Comparison of ENCODE assay signal across 8 cellular contexts in the genomic region with DNA sequence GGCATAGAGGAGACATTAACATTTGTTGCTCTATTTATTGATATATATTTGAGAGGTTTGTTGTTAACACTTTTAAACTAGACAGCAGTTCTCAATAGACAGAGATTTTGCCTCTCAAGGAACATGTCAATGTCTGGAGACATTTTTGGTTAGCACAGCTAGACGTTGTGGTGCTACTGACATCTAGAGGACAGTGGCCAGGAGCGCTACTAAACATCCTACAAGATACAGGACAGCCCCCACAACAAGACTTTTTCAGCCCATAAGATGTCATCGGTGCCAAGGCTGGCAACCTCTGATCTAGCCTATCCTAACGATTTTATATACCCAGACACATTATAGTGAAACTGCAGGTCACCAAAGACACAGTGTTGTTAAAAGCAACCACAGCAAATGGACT. TPM values are rescaled to one million over a fixed set of nuclear protein-coding genes. Genes with fewer than 3 reads are reported as not detected.
A peak's percentile ranks its signal among the peaks of the same experiment; 100 is the strongest.
DNase-seq lines count a peak whose midpoint lies in the region; ATAC-seq and TF ChIP-seq lines count a peak whose summit lies in the region.

No MANE protein-coding gene starts in this region.

- peak; percentile 68 for TF ChIP-seq CTCF in fibroblast of the aortic adventitia (IDR thresholded peaks at IDR 0.05; ENCODE audit: insufficient read depth, low read length)

- H3K9me3 ChIP-seq in MG63: no peaks in the 10 kb centered on the region

- peak; percentile 22 for DNase-seq in D341Med (ENCODE audit: low spot score)
- peak; percentile 7 for DNase-seq in MG63
- DNase-seq in fibroblast of the aortic adventitia (ENCODE audit: low read depth): peak; percentile 62
- DNase-seq in activated T-cell treated with anti-CD3 and anti-CD28 coated beads, Interleukin-2, amount 50 U/mL, for 4 hours: no peak
- DNase-seq in activated CD4-positive, CD25-positive, alpha-beta regulatory T cell (lab: John Stamatoyannopoulos, UW): no peak
- no peak for DNase-seq in activated T-helper 2 cell treated with anti-CD3 and anti-CD28 coated beads, Interferon-gamma antibody, Interleukin-2, Interleukin-4, amounts not matched to agents 10 μg/mL and 5 μg/mL and 100 μg/mL, durations not matched to agents 14 hours and 24 hours and 36 hours (ENCODE audit: low spot score)

- H3K4me3 ChIP-seq in MG63 (no peak overlapping the region), fibroblast of the aortic adventitia (ENCODE audit: low read depth, low read length) (no peak overlapping the region)

- H3K27ac Mint-ChIP-seq in activated T-helper 17 cell treated with anti-CD3 and anti-CD28 coated beads, Interleukin-2, amount 50 U/mL, for 72 hours: no peak overlapping the region
- H3K27ac Mint-ChIP-seq in activated T-helper 2 cell treated with anti-CD3 and anti-CD28 coated beads, Interferon-gamma antibody, Interleukin-2, Interleukin-4, amounts not matched to agents 10 μg/mL and 5 μg/mL and 100 μg/mL, durations not matched to agents 14 hours and 24 hours and 36 hours: no peak overlapping the region

- H3K4me3 Mint-ChIP-seq in activated T-cell treated with anti-CD3 and anti-CD28 coated beads, Interleukin-2, amount 50 U/mL, for 4 hours: no peak overlapping the region
- no peak overlapping the region for H3K4me3 Mint-ChIP-seq in activated T-helper 17 cell treated with anti-CD3 and anti-CD28 coated beads, Interleukin-2, amount 50 U/mL, for 72 hours
- no peak overlapping the region for H3K4me3 Mint-ChIP-seq in activated T-helper 2 cell treated with anti-CD3 and anti-CD28 coated beads, Interferon-gamma antibody, Interleukin-2, Interleukin-4, amounts not matched to agents 10 μg/mL and 5 μg/mL and 100 μg/mL, durations not matched to agents 14 hours and 24 hours and 36 hours (ENCODE audit: low read depth)

- intact Hi-C loops in activated T-helper 2 cell treated with anti-CD3 and anti-CD28 coated beads, Interferon-gamma antibody, Interleukin-2, Interleukin-4, amounts not matched to agents 10 μg/mL and 5 μg/mL and 100 μg/mL, durations not matched to agents 14 hours and 24 hours and 36 hours (cut with micrococcal nuclease): no loop called here

- H3K36me3 ChIP-seq in MG63: no peaks in the 10 kb centered on the region

- no peaks in the 10 kb centered on the region for H3K4me1 Mint-ChIP-seq in activated T-cell treated with anti-CD3 and anti-CD28 coated beads, Interleukin-2, amount 50 U/mL, for 4 hours (ENCODE audit: low read depth)
- H3K4me1 Mint-ChIP-seq in activated T-helper 17 cell treated with anti-CD3 and anti-CD28 coated beads, Interleukin-2, amount 50 U/mL, for 72 hours: no peaks in the 10 kb centered on the region
- no peaks in the 10 kb centered on the region for H3K4me1 Mint-ChIP-seq in activated T-helper 2 cell treated with anti-CD3 and anti-CD28 coated beads, Interferon-gamma antibody, Interleukin-2, Interleukin-4, amounts not matched to agents 10 μg/mL and 5 μg/mL and 100 μg/mL, durations not matched to agents 14 hours and 24 hours and 36 hours (ENCODE audit: low read depth)

- peak; percentile 43 for ATAC-seq in GM21381 (IDR thresholded peaks at IDR 0.05; ENCODE audit: unreplicated experiment)
- ATAC-seq in activated T-cell treated with anti-CD3 and anti-CD28 coated beads, Interleukin-2, amount 50 U/mL, for 4 hours: no peak
- no peak for ATAC-seq in activated T-helper 17 cell treated with anti-CD3 and anti-CD28 coated beads, Interleukin-2, amount 50 U/mL, for 72 hours (replicated peaks)

- H3K36me3 Mint-ChIP-seq in activated T-cell treated with anti-CD3 and anti-CD28 coated beads, Interleukin-2, amount 50 U/mL, for 4 hours (ENCODE audit: insufficient read depth): no peaks in the 10 kb centered on the region
- no peaks in the 10 kb centered on the region for H3K36me3 Mint-ChIP-seq in activated T-helper 17 cell treated with anti-CD3 and anti-CD28 coated beads, Interleukin-2, amount 50 U/mL, for 72 hours (ENCODE audit: low read depth)
- no peaks in the 10 kb centered on the region for H3K36me3 Mint-ChIP-seq in activated T-helper 2 cell treated with anti-CD3 and anti-CD28 coated beads, Interferon-gamma antibody, Interleukin-2, Interleukin-4, amounts not matched to agents 10 μg/mL and 5 μg/mL and 100 μg/mL, durations not matched to agents 14 hours and 24 hours and 36 hours (ENCODE audit: low read depth)

- H3K27me3 Mint-ChIP-seq in activated T-cell treated with anti-CD3 and anti-CD28 coated beads, Interleukin-2, amount 50 U/mL, for 4 hours (ENCODE audit: low read depth): peaks cover 9% of the 10 kb centered on the region
- peaks cover 24% of the 10 kb centered on the region for H3K27me3 Mint-ChIP-seq in activated T-helper 17 cell treated with anti-CD3 and anti-CD28 coated beads, Interleukin-2, amount 50 U/mL, for 72 hours
- H3K27me3 Mint-ChIP-seq in activated T-helper 2 cell treated with anti-CD3 and anti-CD28 coated beads, Interferon-gamma antibody, Interleukin-2, Interleukin-4, amounts not matched to agents 10 μg/mL and 5 μg/mL and 100 μg/mL, durations not matched to agents 14 hours and 24 hours and 36 hours (ENCODE audit: low read depth): no peaks in the 10 kb centered on the region

- no peaks in the 10 kb centered on the region for H3K27me3 ChIP-seq in MG63

- no peaks in the 10 kb centered on the region for H3K9me3 Mint-ChIP-seq in activated T-cell treated with anti-CD3 and anti-CD28 coated beads, Interleukin-2, amount 50 U/mL, for 4 hours
- peaks cover 3% of the 10 kb centered on the region for H3K9me3 Mint-ChIP-seq in activated T-helper 17 cell treated with anti-CD3 and anti-CD28 coated beads, Interleukin-2, amount 50 U/mL, for 72 hours
- no peaks in the 10 kb centered on the region for H3K9me3 Mint-ChIP-seq in activated T-helper 2 cell treated with anti-CD3 and anti-CD28 coated beads, Interferon-gamma antibody, Interleukin-2, Interleukin-4, amounts not matched to agents 10 μg/mL and 5 μg/mL and 100 μg/mL, durations not matched to agents 14 hours and 24 hours and 36 hours

RNA-seq across cellular contexts. Expression of a gene that starts 18.4 kb away (rescaled TPM):
- 0.63 and 1.8 TPM in 2 replicates for total RNA-seq in MG63 (2014; rRNA removed; shearing (Covaris generic); ENCODE audit: low replicate concordance)
- 12.5 and 17.4 TPM in 2 replicates for total RNA-seq in fibroblast of the aortic adventitia (ENCODE audit: low replicate concordance)
- total RNA-seq in activated T-cell treated with anti-CD3 and anti-CD28 coated beads, Interleukin-2, amount 50 U/mL, for 4 hours: 1 to 10 TPM; 1.1 to 2.0 (median 1.3) TPM
- total RNA-seq in activated T-helper 17 cell treated with anti-CD3 and anti-CD28 coated beads, Interleukin-2, amount 50 U/mL, for 72 hours: 1 to 10 TPM; 1.9 to 2.7 TPM
- 0.87 and 0.94 TPM in 2 replicates for total RNA-seq in activated T-helper 2 cell treated with anti-CD3 and anti-CD28 coated beads, Interferon-gamma antibody, Interleukin-2, Interleukin-4, amounts not matched to agents 10 μg/mL and 5 μg/mL and 100 μg/mL, durations not matched to agents 14 hours and 24 hours and 36 hours

Comparison
In these comparisons a context has a peak if more than half of its experiments do, and no peak if none do; other contexts are left out.
1. DNase-seq: peak in D341Med (single experiment), MG63 (single experiment) and fibroblast of the aortic adventitia (single experiment); none in activated T-cell treated with anti-CD3 and anti-CD28 coated beads, Interleukin-2, amount 50 U/mL, for 4 hours (single experiment), activated CD4-positive, CD25-positive, alpha-beta regulatory T cell (0 of 4) and activated T-helper 2 cell treated with anti-CD3 and anti-CD28 coated beads, Interferon-gamma antibody, Interleukin-2, Interleukin-4, amounts not matched to agents 10 μg/mL and 5 μg/mL and 100 μg/mL, durations not matched to agents 14 hours and 24 hours and 36 hours (single experiment).